Comparison of ENCODE assay signal across 1 cellular context in the genomic region with DNA sequence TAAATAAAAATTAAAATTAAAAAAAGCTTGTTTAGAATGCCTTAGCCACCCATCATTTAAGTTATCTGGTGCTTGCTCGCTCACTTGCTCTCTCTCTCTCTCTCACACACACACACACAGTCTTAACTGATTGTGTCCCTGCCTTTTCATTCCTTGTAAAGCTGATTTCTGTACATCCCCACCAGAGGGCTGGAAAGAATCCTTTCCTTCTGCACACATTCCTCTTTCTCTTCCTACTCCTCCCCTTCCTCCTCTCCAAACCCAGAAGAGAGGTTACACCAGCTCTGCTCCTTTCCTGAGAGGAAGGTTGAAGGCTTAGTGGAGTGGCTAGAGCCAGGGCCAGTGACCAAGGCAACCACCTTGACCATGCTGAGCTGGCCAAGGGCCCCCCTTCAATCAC.
TF ChIP-seq lines count a peak whose summit lies in the region.

No MANE protein-coding gene starts in this region.

TF ChIP-seq in HepG2, 621 proteins besides CTCF, POLR2A, EP300 and RAD21:
- TF ChIP-seq, protein P1, sequence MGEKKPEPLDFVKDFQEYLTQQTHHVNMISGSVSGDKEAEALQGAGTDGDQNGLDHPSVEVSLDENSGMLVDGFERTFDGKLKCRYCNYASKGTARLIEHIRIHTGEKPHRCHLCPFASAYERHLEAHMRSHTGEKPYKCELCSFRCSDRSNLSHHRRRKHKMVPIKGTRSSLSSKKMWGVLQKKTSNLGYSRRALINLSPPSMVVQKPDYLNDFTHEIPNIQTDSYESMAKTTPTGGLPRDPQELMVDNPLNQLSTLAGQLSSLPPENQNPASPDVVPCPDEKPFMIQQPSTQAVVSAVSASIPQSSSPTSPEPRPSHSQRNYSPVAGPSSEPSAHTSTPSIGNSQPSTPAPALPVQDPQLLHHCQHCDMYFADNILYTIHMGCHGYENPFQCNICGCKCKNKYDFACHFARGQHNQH (CRISPR knock-in tag; IDR thresholded peaks at IDR 0.05), result no peak
- peak; percentile 77 for TF ChIP-seq ZNF263 (CRISPR knock-in tag; IDR thresholded peaks at IDR 0.05)
- no peak for TF ChIP-seq NFKB2 (CRISPR knock-in tag; IDR thresholded peaks at IDR 0.05; ENCODE audit: borderline replicate concordance)
- TF ChIP-seq, protein P2, sequence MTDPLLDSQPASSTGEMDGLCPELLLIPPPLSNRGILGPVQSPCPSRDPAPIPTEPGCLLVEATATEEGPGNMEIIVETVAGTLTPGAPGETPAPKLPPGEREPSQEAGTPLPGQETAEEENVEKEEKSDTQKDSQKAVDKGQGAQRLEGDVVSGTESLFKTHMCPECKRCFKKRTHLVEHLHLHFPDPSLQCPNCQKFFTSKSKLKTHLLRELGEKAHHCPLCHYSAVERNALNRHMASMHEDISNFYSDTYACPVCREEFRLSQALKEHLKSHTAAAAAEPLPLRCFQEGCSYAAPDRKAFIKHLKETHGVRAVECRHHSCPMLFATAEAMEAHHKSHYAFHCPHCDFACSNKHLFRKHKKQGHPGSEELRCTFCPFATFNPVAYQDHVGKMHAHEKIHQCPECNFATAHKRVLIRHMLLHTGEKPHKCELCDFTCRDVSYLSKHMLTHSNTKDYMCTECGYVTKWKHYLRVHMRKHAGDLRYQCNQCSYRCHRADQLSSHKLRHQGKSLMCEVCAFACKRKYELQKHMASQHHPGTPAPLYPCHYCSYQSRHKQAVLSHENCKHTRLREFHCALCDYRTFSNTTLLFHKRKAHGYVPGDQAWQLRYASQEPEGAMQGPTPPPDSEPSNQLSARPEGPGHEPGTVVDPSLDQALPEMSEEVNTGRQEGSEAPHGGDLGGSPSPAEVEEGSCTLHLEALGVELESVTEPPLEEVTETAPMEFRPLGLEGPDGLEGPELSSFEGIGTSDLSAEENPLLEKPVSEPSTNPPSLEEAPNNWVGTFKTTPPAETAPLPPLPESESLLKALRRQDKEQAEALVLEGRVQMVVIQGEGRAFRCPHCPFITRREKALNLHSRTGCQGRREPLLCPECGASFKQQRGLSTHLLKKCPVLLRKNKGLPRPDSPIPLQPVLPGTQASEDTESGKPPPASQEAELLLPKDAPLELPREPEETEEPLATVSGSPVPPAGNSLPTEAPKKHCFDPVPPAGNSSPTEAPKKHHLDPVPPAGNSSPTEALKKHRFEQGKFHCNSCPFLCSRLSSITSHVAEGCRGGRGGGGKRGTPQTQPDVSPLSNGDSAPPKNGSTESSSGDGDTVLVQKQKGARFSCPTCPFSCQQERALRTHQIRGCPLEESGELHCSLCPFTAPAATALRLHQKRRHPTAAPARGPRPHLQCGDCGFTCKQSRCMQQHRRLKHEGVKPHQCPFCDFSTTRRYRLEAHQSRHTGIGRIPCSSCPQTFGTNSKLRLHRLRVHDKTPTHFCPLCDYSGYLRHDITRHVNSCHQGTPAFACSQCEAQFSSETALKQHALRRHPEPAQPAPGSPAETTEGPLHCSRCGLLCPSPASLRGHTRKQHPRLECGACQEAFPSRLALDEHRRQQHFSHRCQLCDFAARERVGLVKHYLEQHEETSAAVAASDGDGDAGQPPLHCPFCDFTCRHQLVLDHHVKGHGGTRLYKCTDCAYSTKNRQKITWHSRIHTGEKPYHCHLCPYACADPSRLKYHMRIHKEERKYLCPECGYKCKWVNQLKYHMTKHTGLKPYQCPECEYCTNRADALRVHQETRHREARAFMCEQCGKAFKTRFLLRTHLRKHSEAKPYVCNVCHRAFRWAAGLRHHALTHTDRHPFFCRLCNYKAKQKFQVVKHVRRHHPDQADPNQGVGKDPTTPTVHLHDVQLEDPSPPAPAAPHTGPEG (CRISPR knock-in tag; IDR thresholded peaks at IDR 0.05), result no peak
- TF ChIP-seq, protein P3, sequence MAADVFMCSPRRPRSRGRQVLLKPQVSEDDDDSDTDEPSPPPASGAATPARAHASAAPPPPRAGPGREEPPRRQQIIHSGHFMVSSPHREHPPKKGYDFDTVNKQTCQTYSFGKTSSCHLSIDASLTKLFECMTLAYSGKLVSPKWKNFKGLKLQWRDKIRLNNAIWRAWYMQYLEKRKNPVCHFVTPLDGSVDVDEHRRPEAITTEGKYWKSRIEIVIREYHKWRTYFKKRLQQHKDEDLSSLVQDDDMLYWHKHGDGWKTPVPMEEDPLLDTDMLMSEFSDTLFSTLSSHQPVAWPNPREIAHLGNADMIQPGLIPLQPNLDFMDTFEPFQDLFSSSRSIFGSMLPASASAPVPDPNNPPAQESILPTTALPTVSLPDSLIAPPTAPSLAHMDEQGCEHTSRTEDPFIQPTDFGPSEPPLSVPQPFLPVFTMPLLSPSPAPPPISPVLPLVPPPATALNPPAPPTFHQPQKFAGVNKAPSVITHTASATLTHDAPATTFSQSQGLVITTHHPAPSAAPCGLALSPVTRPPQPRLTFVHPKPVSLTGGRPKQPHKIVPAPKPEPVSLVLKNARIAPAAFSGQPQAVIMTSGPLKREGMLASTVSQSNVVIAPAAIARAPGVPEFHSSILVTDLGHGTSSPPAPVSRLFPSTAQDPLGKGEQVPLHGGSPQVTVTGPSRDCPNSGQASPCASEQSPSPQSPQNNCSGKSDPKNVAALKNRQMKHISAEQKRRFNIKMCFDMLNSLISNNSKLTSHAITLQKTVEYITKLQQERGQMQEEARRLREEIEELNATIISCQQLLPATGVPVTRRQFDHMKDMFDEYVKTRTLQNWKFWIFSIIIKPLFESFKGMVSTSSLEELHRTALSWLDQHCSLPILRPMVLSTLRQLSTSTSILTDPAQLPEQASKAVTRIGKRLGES (CRISPR knock-in tag; IDR thresholded peaks at IDR 0.05; ENCODE audit: borderline replicate concordance), result no peak
- TF ChIP-seq MIER3 (CRISPR knock-in tag; IDR thresholded peaks at IDR 0.05; ENCODE audit: borderline replicate concordance), result no peak
